8 cellular contexts compared by ENCODE assay signal in genomic region chr12:68871899-68872298, GRCh38.
DNase-seq lines count a peak whose midpoint lies in the region; ATAC-seq and TF ChIP-seq lines count a peak whose summit lies in the region.

No MANE protein-coding gene starts in this region.

- peak; percentile 64 for ATAC-seq in GM18867 (IDR thresholded peaks at IDR 0.05; ENCODE audit: unreplicated experiment)

- DNase-seq in AG10803 (ENCODE audit: low read depth) (no peak), MV-4-11 (lab: John Stamatoyannopoulos, UW) (peak; percentile 47), fibroblast of peridontal ligament (ENCODE audit: extremely low read depth) (peak; percentile 39), ascending aorta (ENCODE audit: low spot score in 2 of 2) (no peak), NCI-H748 (lab: John Stamatoyannopoulos, UW; ENCODE audit: unreplicated experiment) (no peak), dedifferentiated amniotic fluid mesenchymal stem cell (ENCODE audit: extremely low spot score) (no peak)
- DNase-seq in activated CD4-positive, alpha-beta T cell treated with anti-CD3 and anti-CD28 coated beads for 1 hour = no peak

- peak; percentile 38 for TF ChIP-seq CTCF in AG10803 (conservative IDR thresholded peaks at IDR 0.05; ENCODE audit: low read length)
- TF ChIP-seq CTCF in ascending aorta (IDR thresholded peaks at IDR 0.05) = no peak

- H3K4me3 ChIP-seq in AG10803 (ENCODE audit: low read length) = no peak overlapping the region
- no peak overlapping the region for H3K4me3 ChIP-seq in ascending aorta

- intact Hi-C loops in ascending aorta (cut with DNase I) = loop anchor here (5.0 kb wide), 1 partner anchor 195 kb away; no protein-coding TSS in a partner anchor

- no peaks in the 10 kb centered on the region for H3K27me3 ChIP-seq in ascending aorta

- H3K9me3 ChIP-seq in ascending aorta = no peaks in the 10 kb centered on the region

- no peaks in the 10 kb centered on the region for H3K36me3 ChIP-seq in ascending aorta

- H3K4me1 ChIP-seq in ascending aorta = no peaks in the 10 kb centered on the region

- H3K27ac ChIP-seq in ascending aorta = no peak overlapping the region

Comparison
In these comparisons a context has a peak if more than half of its experiments do, and no peak if none do; other contexts are left out.
1. DNase-seq: peak in MV-4-11 (single experiment) and fibroblast of peridontal ligament (single experiment); none in AG10803 (single experiment), ascending aorta (0 of 2), NCI-H748 (single experiment), dedifferentiated amniotic fluid mesenchymal stem cell (single experiment) and activated CD4-positive, alpha-beta T cell treated with anti-CD3 and anti-CD28 coated beads for 1 hour (single experiment).